Comparison of ENCODE assay signal across 31 cellular contexts in genomic region chr3:128143496-128143895, GRCh38.
"Had no signal": no experiment of that assay in that cellular context is flagged by ENCODE, and none has a peak within 500 bp of the region (broad histone marks: within the 10 kb centered on the region; RNA-seq: fewer than 3 reads in every experiment).

No MANE protein-coding gene starts in this region.

- H3K9ac ChIP-seq: neural progenitor cell had no signal

- H2AFZ ChIP-seq: hepatocyte, neural progenitor cell had no signal

- H3K27ac ChIP-seq: heart right ventricle, hepatocyte, left lung, lower lobe of right lung, neural progenitor cell, neutrophil, ovary, right atrium auricular region, skin epidermis, suprapubic skin, thoracic aorta, tibial artery, upper lobe of right lung had no signal

- ATAC-seq: left cardiac atrium; left lung; lower lobe of right lung; mucosa of descending colon; naive thymus-derived CD4-positive, alpha-beta T cell; sciatic nerve; stimulated activated effector memory CD8-positive, alpha-beta T cell treated with anti-CD3 and anti-CD28 coated beads, Interleukin-12 subunit alpha, Interleukin-12 subunit beta, amount 100 ng/mL, for 72 hours; upper lobe of right lung had no signal

- H3K9me3 ChIP-seq: left lung, lower lobe of right lung, mucosa of descending colon, neutrophil, ovary, right atrium auricular region, suprapubic skin, thoracic aorta, tibial artery, upper lobe of right lung had no signal

- H3K27me3 ChIP-seq: left lung, ovary, right atrium auricular region, suprapubic skin, upper lobe of right lung had no signal

- H3K4me1 Mint-ChIP-seq: mesothelial cell of epicardium; naive thymus-derived CD4-positive, alpha-beta T cell; neural progenitor cell; stimulated activated effector memory CD8-positive, alpha-beta T cell treated with anti-CD3 and anti-CD28 coated beads, Interleukin-12 subunit alpha, Interleukin-12 subunit beta, amount 100 ng/mL, for 72 hours had no signal

- H3K27me3 Mint-ChIP-seq: stimulated activated naive CD8-positive, alpha-beta T cell treated with anti-CD3 and anti-CD28 coated beads, Interleukin-15, Interleukin-2, amounts not matched to agents 100 ng/mL and 50 ng/mL, for 24 hours had no signal

- H3K4me2 ChIP-seq: hepatocyte, neural progenitor cell had no signal

- FAIRE-seq: keratinocyte, urothelium cell line had no signal

- H3K36me3 ChIP-seq: left lung, lower lobe of right lung, neural progenitor cell, neutrophil, ovary, right atrium auricular region, suprapubic skin, thoracic aorta, tibial artery, upper lobe of right lung had no signal

- H3K27ac Mint-ChIP-seq: mesothelial cell of epicardium; nephron progenitor cell; neural progenitor cell; progenitor cell of endocrine pancreas; stimulated activated effector memory CD8-positive, alpha-beta T cell treated with anti-CD3 and anti-CD28 coated beads, Interleukin-12 subunit alpha, Interleukin-12 subunit beta, amount 100 ng/mL, for 72 hours; stimulated activated naive CD8-positive, alpha-beta T cell treated with anti-CD3 and anti-CD28 coated beads, Interleukin-15, Interleukin-2, amounts not matched to agents 100 ng/mL and 50 ng/mL, for 24 hours had no signal

- H3K36me3 Mint-ChIP-seq: mesothelial cell of epicardium; neural progenitor cell; stimulated activated effector memory CD8-positive, alpha-beta T cell treated with anti-CD3 and anti-CD28 coated beads, Interleukin-12 subunit alpha, Interleukin-12 subunit beta, amount 100 ng/mL, for 72 hours had no signal

- H3K9me3 Mint-ChIP-seq: naive thymus-derived CD4-positive, alpha-beta T cell; neural progenitor cell; stimulated activated effector memory CD8-positive, alpha-beta T cell treated with anti-CD3 and anti-CD28 coated beads, Interleukin-12 subunit alpha, Interleukin-12 subunit beta, amount 100 ng/mL, for 72 hours; stimulated activated naive CD8-positive, alpha-beta T cell treated with anti-CD3 and anti-CD28 coated beads, Interleukin-15, Interleukin-2, amounts not matched to agents 100 ng/mL and 50 ng/mL, for 24 hours had no signal

- H3K4me3 Mint-ChIP-seq: mesothelial cell of epicardium; naive thymus-derived CD4-positive, alpha-beta T cell; nephron progenitor cell; neural progenitor cell; stimulated activated effector memory CD8-positive, alpha-beta T cell treated with anti-CD3 and anti-CD28 coated beads, Interleukin-12 subunit alpha, Interleukin-12 subunit beta, amount 100 ng/mL, for 72 hours; stimulated activated naive CD8-positive, alpha-beta T cell treated with anti-CD3 and anti-CD28 coated beads, Interleukin-15, Interleukin-2, amounts not matched to agents 100 ng/mL and 50 ng/mL, for 24 hours had no signal

- H3K4me3 ChIP-seq: heart right ventricle, hepatocyte, left lung, lower lobe of right lung, mucosa of descending colon, neural progenitor cell, ovary, right atrium auricular region, skin epidermis, suprapubic skin, thoracic aorta, tibial artery, upper lobe of right lung had no signal

- H3K79me2 ChIP-seq: hepatocyte had no signal

- DNase-seq: heart right ventricle; kidney glomerular epithelial cell; left cardiac atrium; left lung; lower lobe of right lung; mammary epithelial cell; mesenchymal stem cell; mucosa of descending colon; naive thymus-derived CD4-positive, alpha-beta T cell; nephron progenitor cell; occipital lobe; ovary; stimulated activated CD4-positive, alpha-beta T cell treated with anti-CD3 and anti-CD28 coated beads, Interleukin-4, amount 100 ng/mL, for 24 hours; stimulated activated naive CD4-positive, alpha-beta T cell; tibial artery; trophoblast cell; upper lobe of right lung had no signal

- H3K4me1 ChIP-seq: left lung, lower lobe of right lung, neural progenitor cell, right atrium auricular region, suprapubic skin, tibial artery, upper lobe of right lung had no signal
